ENCODE assay signal across 33 cellular contexts in genomic region chr16:54467398-54467797, GRCh38.
"Had no signal": no experiment of that assay in that cellular context is flagged by ENCODE, and none has a peak within 500 bp of the region (broad histone marks: within the 10 kb centered on the region; RNA-seq: fewer than 3 reads in every experiment).

No MANE protein-coding gene starts in this region.

- H3K27me3 ChIP-seq: MG63 had no signal

- H3K27ac ChIP-seq: KMS-11 had no signal

- DNase-seq: Karpas-422, Kasumi-1, MG63, MM.1S, MV-4-11, NCI-H1048, NCI-H1092, NCI-H1092 treated with DMSO at 0.1 percent for 48 hours, NCI-H1105, NCI-H1105 treated with DMSO at 0.1 percent for 48 hours, NCI-H1417 treated with DMSO at 0.1 percent for 48 hours, NCI-H1436, NCI-H1436 treated with DMSO at 0.1 percent for 48 hours, NCI-H146, NCI-H1694, NCI-H1694 treated with DMSO at 0.1 percent for 48 hours, NCI-H187 treated with DMSO at 0.1 percent for 48 hours, NCI-H1930, NCI-H2029, NCI-H2029 treated with DMSO at 0.1 percent for 48 hours, NCI-H2081, NCI-H2081 treated with DMSO at 0.1 percent for 48 hours, NCI-H2107, NCI-H2171, NCI-H2171 treated with DMSO at 0.1 percent for 48 hours, NCI-H2227 treated with DMSO at 0.1 percent for 48 hours, NCI-H226, NCI-H345, NCI-H446, NCI-H446 treated with DMSO at 0.1 percent for 48 hours, NCI-H510A, NCI-H524 had no signal

- H3K4me3 ChIP-seq: MG63 had no signal

- H3K4me2 ChIP-seq: KMS-11 had no signal

- H3K9ac ChIP-seq: KMS-11 had no signal
